ENCODE assay signal across 1 cellular context in genomic region chr15:65400760-65401606, GRCh38.
TF ChIP-seq lines count a peak whose summit lies in the region.

No MANE protein-coding gene starts in this region.

TF ChIP-seq in HCT116, 20 proteins besides CTCF, POLR2A, EP300 and RAD21 (continued from another document):
- no peak for TF ChIP-seq ZBTB33 (IDR thresholded peaks at IDR 0.05; ENCODE audit: extremely low read depth, insufficient replicate concordance, low read length)
- TF ChIP-seq ZNF274 (IDR thresholded peaks at IDR 0.05; ENCODE audit: low read depth, low read length) = no peak
- TF ChIP-seq EGR1 (IDR thresholded peaks at IDR 0.05; ENCODE audit: low read depth) = no peak
- no peak for TF ChIP-seq SRF (IDR thresholded peaks at IDR 0.05; ENCODE audit: low read depth)
- no peak for TF ChIP-seq CBX3 (IDR thresholded peaks at IDR 0.05; ENCODE audit: low read depth)
- no peak for TF ChIP-seq JUND (IDR thresholded peaks at IDR 0.05)
- no peak for TF ChIP-seq MAX (IDR thresholded peaks at IDR 0.05)
- TF ChIP-seq FOSL1 (IDR thresholded peaks at IDR 0.05; ENCODE audit: low read depth) = no peak
- no peak for TF ChIP-seq SIN3A (IDR thresholded peaks at IDR 0.05; ENCODE audit: low read depth)
- TF ChIP-seq EZH2 (IDR thresholded peaks at IDR 0.05) = no peak
- TF ChIP-seq REST (IDR thresholded peaks at IDR 0.05; ENCODE audit: low read depth) = no peak
- TF ChIP-seq POLR2AphosphoS5 (IDR thresholded peaks at IDR 0.05; ENCODE audit: low read depth, low read length) = no peak
TF ChIP-seq in HCT116: peak in this region for 0.
